In the genomic region with DNA sequence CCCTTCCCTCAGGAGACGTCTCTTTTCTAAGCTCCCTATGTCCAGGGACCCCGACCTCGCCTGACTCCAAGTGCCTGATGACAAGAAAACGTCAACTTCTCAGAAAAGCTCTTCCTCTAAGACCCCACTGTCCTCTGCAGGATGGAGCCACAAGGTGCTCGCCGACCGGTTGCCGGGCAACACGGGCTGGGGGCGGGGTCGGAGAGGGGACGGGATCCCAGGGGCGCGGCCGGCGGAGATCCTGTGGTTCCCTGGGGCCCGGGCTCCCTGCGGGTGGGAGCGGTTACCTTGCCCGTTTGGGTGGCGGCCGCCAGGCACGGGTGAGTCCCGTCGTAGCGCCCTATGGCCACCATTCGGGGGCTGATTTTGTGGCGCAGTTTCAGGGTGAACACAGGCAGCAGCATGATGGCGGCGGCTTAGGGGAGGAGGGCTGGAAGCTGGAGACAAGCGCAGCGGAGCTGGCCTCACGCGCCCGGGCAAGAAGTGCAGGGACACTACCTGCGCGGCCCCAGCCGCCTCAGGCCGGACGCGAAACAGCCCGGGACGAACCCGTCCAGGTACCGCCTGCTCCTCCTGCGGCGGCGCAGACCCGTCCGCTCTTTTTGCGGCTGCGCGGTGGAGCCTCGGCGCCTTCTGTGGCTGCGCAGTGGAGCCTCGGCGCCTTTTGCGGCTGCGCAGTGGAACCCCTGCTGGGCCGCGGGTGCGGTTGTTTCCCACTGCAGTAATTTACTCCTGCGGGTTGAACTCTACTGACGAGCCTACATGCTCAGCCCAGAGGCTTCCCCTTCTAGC, we compare ENCODE assay signal across 8 cellular contexts. TPM values are rescaled to one million over a fixed set of nuclear protein-coding genes. Genes with fewer than 3 reads are reported as not detected.
DNase-seq lines count a peak whose midpoint lies in the region; ATAC-seq and TF ChIP-seq lines count a peak whose summit lies in the region.

Gene BBS2 (minus strand): TSS at position 566 of the 792 bp plus-strand sequence. CDS start 162 bp downstream, at position 404.

- ATAC-seq in GM18870 (IDR thresholded peaks at IDR 0.05; ENCODE audit: unreplicated experiment) (peak; percentile 57), HG03108 (IDR thresholded peaks at IDR 0.05; ENCODE audit: unreplicated experiment) (peak; percentile 91)

- H3K36me3 ChIP-seq in mammary epithelial cell (ENCODE audit: insufficient read depth, low read length), result no peaks in the 10 kb centered on the region
- no peaks in the 10 kb centered on the region for H3K36me3 ChIP-seq in iPS-20b (ENCODE audit: insufficient read depth, low read depth, low read length)

- H3K27me3 ChIP-seq in mammary epithelial cell (ENCODE audit: insufficient read depth, low read length), result no peaks in the 10 kb centered on the region
- peaks cover 6% of the 10 kb centered on the region; the same call in 1 of the 2 replicates for H3K27me3 ChIP-seq in iPS-20b (ENCODE audit: insufficient read depth, low read length)

- H3K9me3 ChIP-seq in mammary epithelial cell (replicated peaks; ENCODE audit: insufficient read depth, low read length), result no peaks in the 10 kb centered on the region
- no peaks in the 10 kb centered on the region for H3K9me3 ChIP-seq in iPS-20b (ENCODE audit: insufficient read depth, low read depth, low read length)

- peaks cover 2% of the 10 kb centered on the region for H4K20me1 ChIP-seq in mammary epithelial cell (ENCODE audit: insufficient read depth, low read length)

- dilution Hi-C loops in mammary epithelial cell (cut with HindIII; ENCODE audit: low sequenced_read_pairs), result no loop called here

- TF ChIP-seq CTCF in WI38 (IDR thresholded peaks at IDR 0.05; ENCODE audit: low read depth, low read length) (no peak), mammary epithelial cell (conservative IDR thresholded peaks at IDR 0.05 in 1 of 2, IDR thresholded peaks at IDR 0.05 in 1 of 2; ENCODE audit: extremely low read depth in 1 of 2, insufficient read depth in 1 of 2, low read depth in 1 of 2, low read length in 2 of 2) (peak in 1 of 2 donors; percentile 1)

- 0% methylated on average over 41 of the region's 65 CpGs for WGBS in mammary epithelial cell (ENCODE audit: low coverage, missing lambda C conversion rate)

- peak within 1 kb of the TSS; percentile 98 for H2AFZ ChIP-seq in mammary epithelial cell (ENCODE audit: low read depth, low read length)

- H3K27ac ChIP-seq in mammary epithelial cell (ENCODE audit: insufficient read depth, low read depth, low read length) (peak within 1 kb of the TSS; percentile 80), iPS-20b (ENCODE audit: low read length) (no peak within 1 kb of the TSS), skin epidermis (peak within 1 kb of the TSS; percentile 39 to 94 (median 87))

- H3K79me2 ChIP-seq in mammary epithelial cell (ENCODE audit: insufficient read depth, low read length), result peaks cover 47% of the 10 kb centered on the region

- CTCF ChIA-PET in mammary epithelial cell (lab: Charles Lee; ENCODE audit: low non-redundant PET), result no interaction called here

- peaks cover 42% of the 10 kb centered on the region for H3K4me1 ChIP-seq in mammary epithelial cell (ENCODE audit: insufficient read depth, low read length)
- H3K4me1 ChIP-seq in iPS-20b (ENCODE audit: insufficient read depth, low read length), result peaks cover 2% of the 10 kb centered on the region; the same call in 1 of the 2 replicates

- intact Hi-C loops in mammary epithelial cell (cut with micrococcal nuclease), result loop anchor here (5.0 kb wide), 1 partner anchor 932 kb away; no protein-coding TSS in a partner anchor

- DNase-seq in ACHN (peak; percentile 92), NCI-H2196 treated with DMSO at 0.1 percent for 48 hours (lab: John Stamatoyannopoulos, UW; ENCODE audit: unreplicated experiment) (peak; percentile 37), mammary epithelial cell (peak; percentile 89)

- H3K9ac ChIP-seq in mammary epithelial cell (ENCODE audit: insufficient read depth, low read length) (peak within 1 kb of the TSS; percentile 82), iPS-20b (ENCODE audit: low read depth, low read length) (peak within 1 kb of the TSS; percentile 83; the same call in 1 of the 2 replicates)

- BruUV-seq in mammary epithelial cell (replicated peaks; lab: Mats Ljungman, UMichigan), result no TSS peak

- peak within 1 kb of the TSS; percentile 90 for H3K4me2 ChIP-seq in mammary epithelial cell (ENCODE audit: insufficient read depth, low read depth, low read length)

- in situ Hi-C loops in ACHN (cut with HindIII; ENCODE audit: low pct_ligation_motif_present, low pct_unique_long_range_greater_than_20kb, low sequenced_read_pairs), result no loop called here
- in situ Hi-C loops in mammary epithelial cell (cut with MboI; ENCODE audit: low sequenced_read_pairs in 2 of 2), result loop anchor here (10.0 kb wide), 2 partner anchors 85 to 175 kb away; partner anchors contain the start of gene MT2A (in 1 of the 2)

- H3K4me3 ChIP-seq in WI38 (ENCODE audit: low read depth, low read length) (peak within 1 kb of the TSS; percentile 98), mammary epithelial cell (replicated peaks in 1 of 3; ENCODE audit: insufficient read depth in 1 of 3, low read depth in 2 of 3, low read length in 3 of 3) (peak within 1 kb of the TSS; percentile 92 to 97 (median 95)), iPS-20b (ENCODE audit: low read length) (peak within 1 kb of the TSS; percentile 96), skin epidermis (peak within 1 kb of the TSS; percentile 60 to 99 (median 94))

RNA-seq across cellular contexts. Expression of gene BBS2, which starts in this region (rescaled TPM):
- total RNA-seq in mammary epithelial cell, result 10 to 100 TPM; 46.5 to 60.0 TPM
- polyA plus RNA-seq in mammary epithelial cell, result 39.3 TPM
- polyA minus RNA-seq in mammary epithelial cell, result 130 TPM

Comparison
In these comparisons a context has a peak if more than half of its experiments do, and no peak if none do; other contexts are left out.
1. DNase-seq: peak in every context shown above with its lines; median percentile 92 in ACHN; 89 in mammary epithelial cell; 37 in NCI-H2196 treated with DMSO at 0.1 percent for 48 hours.